14 cellular contexts compared by ENCODE assay signal in the genomic region with DNA sequence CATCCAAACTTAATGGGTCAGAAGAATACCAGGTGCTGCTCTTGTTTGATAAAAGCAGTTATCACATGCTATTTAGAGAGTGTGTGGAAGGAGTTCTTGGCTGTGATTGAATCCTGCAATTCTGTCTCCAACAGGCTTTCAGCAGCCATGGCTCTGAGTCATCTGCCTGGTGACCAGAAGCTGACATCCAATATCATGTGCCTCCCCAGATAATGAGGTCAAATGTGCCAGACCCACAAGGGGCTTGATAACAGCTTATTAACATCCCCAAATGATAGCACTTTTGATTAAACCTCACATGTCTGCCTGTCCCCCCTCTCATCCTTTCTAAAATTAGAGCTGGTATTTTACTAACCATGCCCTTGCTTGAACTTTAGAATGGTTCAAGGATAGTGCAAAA.
A peak's percentile ranks its signal among the peaks of the same experiment; 100 is the strongest.
DNase-seq lines count a peak whose midpoint lies in the region; ATAC-seq and TF ChIP-seq lines count a peak whose summit lies in the region.
"Had no signal": no experiment of that assay in that cellular context is flagged by ENCODE, and none has a peak within 500 bp of the region (broad histone marks: within the 10 kb centered on the region; RNA-seq: fewer than 3 reads in every experiment).

No MANE protein-coding gene starts in this region.

- no peak for TF ChIP-seq POLR2A in gastroesophageal sphincter (IDR thresholded peaks at IDR 0.05)

- peak overlapping the region in 1 of 4 donors; percentile 31 for H3K27ac ChIP-seq in gastroesophageal sphincter
- H3K27ac ChIP-seq: SJSA1 had no signal

- no peaks in the 10 kb centered on the region for H3K36me3 ChIP-seq in gastroesophageal sphincter
- H3K36me3 ChIP-seq: esophagus squamous epithelium, SJSA1 had no signal

- H3K36me3 Mint-ChIP-seq in activated T-cell treated with anti-CD3 and anti-CD28 coated beads, Interleukin-2, amount 50 U/mL, for 24 hours (ENCODE audit: low read depth), result peaks cover 2% of the 10 kb centered on the region
- H3K36me3 Mint-ChIP-seq: type B pancreatic cell had no signal

- no peaks in the 10 kb centered on the region for H3K27me3 ChIP-seq in gastroesophageal sphincter
- H3K27me3 ChIP-seq: esophagus squamous epithelium, SJSA1 had no signal

- H3K4me3 ChIP-seq in gastroesophageal sphincter, result no peak overlapping the region
- H3K4me3 ChIP-seq: esophagus squamous epithelium, K562, SJSA1 had no signal

- peak; percentile 5 for DNase-seq in NCI-H146 (lab: John Stamatoyannopoulos, UW)
- no peak for DNase-seq in NCI-H146 treated with DMSO at 0.1 percent for 48 hours (lab: John Stamatoyannopoulos, UW; ENCODE audit: unreplicated experiment)
- peak; percentile 59 for DNase-seq in SK-MEL-5 (ENCODE audit: low read depth, low spot score)
- peak; percentile 33 for DNase-seq in stromal cell of bone marrow (ENCODE audit: low read depth)
- no peak for DNase-seq in Kasumi-1 (lab: John Stamatoyannopoulos, UW)
- no peak for DNase-seq in activated T-cell treated with anti-CD3 and anti-CD28 coated beads, Interleukin-2, amount 50 U/mL, for 24 hours
- DNase-seq: esophagus squamous epithelium, NCI-H526 treated with DMSO at 0.1 percent for 48 hours had no signal

- H3K4me1 Mint-ChIP-seq in activated T-cell treated with anti-CD3 and anti-CD28 coated beads, Interleukin-2, amount 50 U/mL, for 24 hours (ENCODE audit: low read depth), result no peaks in the 10 kb centered on the region
- H3K4me1 Mint-ChIP-seq: central memory CD8-positive, alpha-beta T cell had no signal

- H3K27ac Mint-ChIP-seq in activated T-cell treated with anti-CD3 and anti-CD28 coated beads, Interleukin-2, amount 50 U/mL, for 24 hours, result no peak overlapping the region
- H3K27ac Mint-ChIP-seq: type B pancreatic cell had no signal

- no peak for TF ChIP-seq EP300 in gastroesophageal sphincter (IDR thresholded peaks at IDR 0.05)

- no peaks in the 10 kb centered on the region for H3K27me3 Mint-ChIP-seq in activated T-cell treated with anti-CD3 and anti-CD28 coated beads, Interleukin-2, amount 50 U/mL, for 24 hours
- H3K27me3 Mint-ChIP-seq: type B pancreatic cell had no signal

- in situ Hi-C loops in SK-MEL-5 (cut with HindIII; ENCODE audit: low pct_unique_long_range_greater_than_20kb, low sequenced_read_pairs), result no loop called here

- H3K9me3 Mint-ChIP-seq in activated T-cell treated with anti-CD3 and anti-CD28 coated beads, Interleukin-2, amount 50 U/mL, for 24 hours, result peaks cover 5% of the 10 kb centered on the region
- H3K9me3 Mint-ChIP-seq: central memory CD8-positive, alpha-beta T cell had no signal

- peaks cover 0 to 15% (median 2%) of the 10 kb centered on the region in 3 donors for H3K4me1 ChIP-seq in gastroesophageal sphincter
- H3K4me1 ChIP-seq: esophagus squamous epithelium, SJSA1 had no signal

- ATAC-seq in gastroesophageal sphincter (peak; percentile 41), GM19455 (IDR thresholded peaks at IDR 0.05; ENCODE audit: unreplicated experiment) (no peak)
- ATAC-seq: K562 had no signal

- no peak overlapping the region for H3K4me3 Mint-ChIP-seq in activated T-cell treated with anti-CD3 and anti-CD28 coated beads, Interleukin-2, amount 50 U/mL, for 24 hours
- H3K4me3 Mint-ChIP-seq: central memory CD8-positive, alpha-beta T cell; type B pancreatic cell had no signal

- no peak for TF ChIP-seq CTCF in gastroesophageal sphincter (IDR thresholded peaks at IDR 0.05)

- H3K9me3 ChIP-seq in gastroesophageal sphincter, result peaks cover 0 to 7% (median 0%) of the 10 kb centered on the region in 3 donors
- H3K9me3 ChIP-seq: esophagus squamous epithelium, SJSA1 had no signal

Comparison
In these comparisons a context has a peak if more than half of its experiments do, and no peak if none do; other contexts are left out.
1. DNase-seq: peak in NCI-H146 (single experiment), SK-MEL-5 (single experiment) and stromal cell of bone marrow (single experiment); none in NCI-H146 treated with DMSO at 0.1 percent for 48 hours (single experiment), Kasumi-1 (0 of 2) and activated T-cell treated with anti-CD3 and anti-CD28 coated beads, Interleukin-2, amount 50 U/mL, for 24 hours (single experiment).